In genomic region chr13:35157143-35157755, GRCh38 we compare ENCODE assay signal across 8 cellular contexts.
DNase-seq lines count a peak whose midpoint lies in the region; ATAC-seq and TF ChIP-seq lines count a peak whose summit lies in the region.

No MANE protein-coding gene starts in this region.

- H3K4me3 ChIP-seq in AG04449 (ENCODE audit: low read depth, low read length): no peak overlapping the region
- no peak overlapping the region for H3K4me3 ChIP-seq in GM12864 (ENCODE audit: low read depth, low read length)
- H3K4me3 ChIP-seq in gastroesophageal sphincter: no peak overlapping the region

- 27 to 48% methylated on average over 3 of the region's 3 CpGs for WGBS in gastroesophageal sphincter (ENCODE audit: low coverage in 1 of 2), 2 donors

- no peaks in the 10 kb centered on the region for H3K4me1 ChIP-seq in gastroesophageal sphincter

- TF ChIP-seq CTCF in AG04449 (IDR thresholded peaks at IDR 0.05; ENCODE audit: insufficient read depth, low read length, missing control alignments): peak; percentile 51
- peak; percentile 52 for TF ChIP-seq CTCF in GM12864 (IDR thresholded peaks at IDR 0.05; ENCODE audit: low read depth, low read length, missing control alignments)
- peak; percentile 44 to 77 (median 64) for TF ChIP-seq CTCF in gastroesophageal sphincter (IDR thresholded peaks at IDR 0.05)

- POLR2A ChIA-PET in AG04449 (lab: Yijun Ruan, JAX): no interaction called here

- H3K36me3 ChIP-seq in gastroesophageal sphincter: peaks cover 0 to 12% of the 10 kb centered on the region in 2 donors

- ATAC-seq in HG02759 (IDR thresholded peaks at IDR 0.05; ENCODE audit: unreplicated experiment): peak; percentile 72
- peak; percentile 43 for ATAC-seq in gastroesophageal sphincter

- CTCF ChIA-PET in AG04449 (lab: Yijun Ruan, JAX): interaction anchor here (0.9 to 1.7 kb wide), 5 partner anchors 17 to 1282 kb away, joined by 3 to 17 read pairs (median 4); no protein-coding TSS in a partner anchor

- TF ChIP-seq POLR2A in gastroesophageal sphincter (IDR thresholded peaks at IDR 0.05): no peak

- no peaks in the 10 kb centered on the region for H3K9me3 ChIP-seq in gastroesophageal sphincter

- no peaks in the 10 kb centered on the region for H3K27me3 ChIP-seq in gastroesophageal sphincter

- no peak overlapping the region for H3K27ac ChIP-seq in gastroesophageal sphincter

- no peak for TF ChIP-seq EP300 in gastroesophageal sphincter (IDR thresholded peaks at IDR 0.05)

- DNase-seq in AG04449 (ENCODE audit: low read depth, low spot score): no peak
- peak; percentile 29 for DNase-seq in GM12864 (ENCODE audit: low read depth)
- peak; percentile 26 for DNase-seq in NCI-H2107 (lab: John Stamatoyannopoulos, UW)
- DNase-seq in activated CD4-positive, alpha-beta T cell treated with anti-CD3 and anti-CD28 coated beads, Interleukin-2, amount 50 U/mL, for 48 hours: peak; percentile 3 to 9
- peak; percentile 63 for DNase-seq in renal cortical epithelial cell (ENCODE audit: low read depth)
- no peak for DNase-seq in ecto neural progenitor cell (ENCODE audit: low spot score)

Comparison
In these comparisons a context has a peak if more than half of its experiments do, and no peak if none do; other contexts are left out.
1. DNase-seq: peak in GM12864 (single experiment), NCI-H2107 (single experiment), activated CD4-positive, alpha-beta T cell treated with anti-CD3 and anti-CD28 coated beads, Interleukin-2, amount 50 U/mL, for 48 hours (2 of 2) and renal cortical epithelial cell (single experiment); none in AG04449 (single experiment) and ecto neural progenitor cell (single experiment).
2. Peak in every context shown above with its lines, with median percentiles within 50 percentile points of each other: CTCF ChIP-seq.